17 cellular contexts compared by ENCODE assay signal in the genomic region with DNA sequence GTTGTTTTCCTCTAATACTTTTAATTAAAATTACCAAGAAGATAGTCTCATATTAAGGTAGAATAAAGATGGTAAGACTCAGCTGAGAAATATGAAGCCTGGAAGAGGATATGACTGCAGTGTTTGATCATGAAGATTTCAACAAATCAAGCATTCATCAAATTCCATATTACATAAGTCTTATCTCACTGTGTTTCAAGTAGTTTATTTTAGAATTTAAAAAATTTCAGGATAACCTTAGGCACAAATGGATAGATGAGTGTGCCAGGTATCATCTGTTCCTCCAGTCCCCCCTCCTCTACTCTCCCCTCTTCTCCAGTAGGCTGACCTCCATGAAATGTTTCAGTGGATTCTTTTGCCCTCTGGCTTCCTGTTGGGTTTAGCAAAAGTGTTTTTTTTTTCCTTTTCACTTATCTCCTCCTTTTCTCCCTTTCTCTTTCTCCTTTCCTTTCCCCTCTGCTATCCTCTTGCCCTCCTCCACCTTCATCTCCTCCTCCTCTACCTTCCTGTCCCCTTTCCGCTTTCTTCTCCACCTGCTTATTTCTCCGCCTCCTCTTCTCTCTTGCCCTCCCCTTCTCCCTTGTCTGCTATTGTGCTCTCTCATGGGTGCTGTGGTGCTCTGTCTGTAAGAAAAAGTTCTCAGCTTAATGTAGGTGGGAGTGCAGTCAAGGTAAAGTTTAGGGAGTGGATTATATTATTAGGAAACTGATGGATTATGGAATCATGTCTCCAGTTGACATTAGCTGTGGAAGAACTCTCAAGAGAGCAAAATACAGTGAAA.
DNase-seq lines count a peak whose midpoint lies in the region; TF ChIP-seq lines count a peak whose summit lies in the region.
"Had no signal": no experiment of that assay in that cellular context is flagged by ENCODE, and none has a peak within 500 bp of the region (broad histone marks: within the 10 kb centered on the region; RNA-seq: fewer than 3 reads in every experiment).

No MANE protein-coding gene starts in this region.

- H3K36me3 Mint-ChIP-seq in endothelial cell (ENCODE audit: low read depth, unreplicated experiment), result peaks cover 24% of the 10 kb centered on the region
- H3K36me3 Mint-ChIP-seq in osteocyte (ENCODE audit: unreplicated experiment), result peaks cover 36% of the 10 kb centered on the region
- H3K36me3 Mint-ChIP-seq in endodermal cell (ENCODE audit: low read depth), result peaks cover 57% of the 10 kb centered on the region

- WGBS in endodermal cell (ENCODE audit: insufficient coverage in 1 of 2, insufficient read length in 1 of 2), 2 experiments, result 95% methylated on average over 2 of the region's 2 CpGs; no CpG with 5 or more reads in 1 of the 2 experiments

- H3K4me3 Mint-ChIP-seq in endothelial cell (ENCODE audit: unreplicated experiment) (no peak overlapping the region), osteocyte (ENCODE audit: unreplicated experiment) (no peak overlapping the region), endodermal cell (no peak overlapping the region)
- H3K4me3 Mint-ChIP-seq: naive thymus-derived CD8-positive, alpha-beta T cell had no signal

- peak overlapping the region; percentile 1 for H3K27ac Mint-ChIP-seq in endothelial cell (ENCODE audit: unreplicated experiment)
- peak overlapping the region; percentile 46 for H3K27ac Mint-ChIP-seq in osteocyte (ENCODE audit: unreplicated experiment)
- no peak overlapping the region for H3K27ac Mint-ChIP-seq in endodermal cell

- H3K4me1 Mint-ChIP-seq in endothelial cell (ENCODE audit: unreplicated experiment), result peaks cover 10% of the 10 kb centered on the region
- H3K4me1 Mint-ChIP-seq in osteocyte (ENCODE audit: unreplicated experiment), result peaks cover 49% of the 10 kb centered on the region
- H3K4me1 Mint-ChIP-seq in endodermal cell, result peaks cover 4% of the 10 kb centered on the region

- H3K4me3 ChIP-seq in endodermal cell (ENCODE audit: low read length), result no peak overlapping the region
- H3K4me3 ChIP-seq: lower lobe of right lung, right atrium auricular region, vagina had no signal

- peak; percentile 59 for DNase-seq in EL
- peak; percentile 56 for DNase-seq in NCI-H226
- DNase-seq in endothelial cell (ENCODE audit: low spot score), result no peak
- DNase-seq in osteocyte (ENCODE audit: extremely low spot score, unreplicated experiment), result no peak
- no peak for DNase-seq in globus pallidus (ENCODE audit: low spot score)
- DNase-seq in activated T-cell treated with anti-CD3 and anti-CD28 coated beads, Interleukin-2, amount 50 U/mL, for 48 hours, result no peak
- DNase-seq in stimulated activated CD4-positive, alpha-beta T cell treated with anti-CD3 and anti-CD28 coated beads, Interleukin-2, amount 100 ng/mL, for 48 hours, result no peak
- DNase-seq in endodermal cell, result no peak
- DNase-seq: activated CD4-positive, CD25-positive, alpha-beta regulatory T cell treated with anti-CD3 and anti-CD28 coated beads, Interleukin-2, amount 50 U/mL, for 72 hours; AML-193; lower lobe of right lung; naive thymus-derived CD8-positive, alpha-beta T cell; NCI-H2029; NCI-H446 treated with DMSO at 0.1 percent for 48 hours; SHP77 treated with DMSO at 0.1 percent for 48 hours had no signal

- no peak overlapping the region for H3K27ac ChIP-seq in endodermal cell (ENCODE audit: low read depth, low read length)
- H3K27ac ChIP-seq: lower lobe of right lung, right atrium auricular region, vagina had no signal

- no peaks in the 10 kb centered on the region for H3K4me1 ChIP-seq in endodermal cell (ENCODE audit: control insufficient read depth, insufficient read depth, low read length)
- H3K4me1 ChIP-seq: lower lobe of right lung, vagina had no signal

- H3K36me3 ChIP-seq in endodermal cell (ENCODE audit: control insufficient read depth, insufficient read depth, low read length), result peaks cover 50% of the 10 kb centered on the region

- no peaks in the 10 kb centered on the region for H3K27me3 ChIP-seq in endodermal cell (ENCODE audit: control insufficient read depth, insufficient read depth, low read length, poor library complexity, severe bottlenecking)
- H3K27me3 ChIP-seq: right atrium auricular region, vagina had no signal

- H3K9ac ChIP-seq in endodermal cell (ENCODE audit: extremely low read depth, low read length, poor library complexity, severe bottlenecking), result no peak overlapping the region

- TF ChIP-seq CTCF in endothelial cell (IDR thresholded peaks at IDR 0.05; ENCODE audit: unreplicated experiment), result no peak
- no peak for TF ChIP-seq CTCF in osteocyte (IDR thresholded peaks at IDR 0.05)
- no peak for TF ChIP-seq CTCF in endodermal cell (conservative IDR thresholded peaks at IDR 0.05)

- H3K9me3 Mint-ChIP-seq in endothelial cell (ENCODE audit: unreplicated experiment), result no peaks in the 10 kb centered on the region
- H3K9me3 Mint-ChIP-seq in osteocyte (ENCODE audit: unreplicated experiment), result no peaks in the 10 kb centered on the region
- H3K9me3 Mint-ChIP-seq in endodermal cell, result no peaks in the 10 kb centered on the region

- peaks cover 8% of the 10 kb centered on the region for H3K9me3 ChIP-seq in endodermal cell (ENCODE audit: control insufficient read depth, low read length)
- H3K9me3 ChIP-seq: lower lobe of right lung, right atrium auricular region, vagina had no signal

- H3K27me3 Mint-ChIP-seq in endothelial cell (ENCODE audit: unreplicated experiment), result no peaks in the 10 kb centered on the region
- H3K27me3 Mint-ChIP-seq in osteocyte (ENCODE audit: unreplicated experiment), result no peaks in the 10 kb centered on the region
- no peaks in the 10 kb centered on the region for H3K27me3 Mint-ChIP-seq in endodermal cell (ENCODE audit: insufficient read depth)
- H3K27me3 Mint-ChIP-seq: naive thymus-derived CD8-positive, alpha-beta T cell had no signal

Comparison
In these comparisons a context has a peak if more than half of its experiments do, and no peak if none do; other contexts are left out.
1. DNase-seq: peak in EL (single experiment) and NCI-H226 (single experiment); none in endothelial cell (single experiment), osteocyte (single experiment), globus pallidus (single experiment), activated T-cell treated with anti-CD3 and anti-CD28 coated beads, Interleukin-2, amount 50 U/mL, for 48 hours (0 of 2), stimulated activated CD4-positive, alpha-beta T cell treated with anti-CD3 and anti-CD28 coated beads, Interleukin-2, amount 100 ng/mL, for 48 hours (0 of 2) and endodermal cell (single experiment).